17 cellular contexts compared by ENCODE assay signal in the genomic region with DNA sequence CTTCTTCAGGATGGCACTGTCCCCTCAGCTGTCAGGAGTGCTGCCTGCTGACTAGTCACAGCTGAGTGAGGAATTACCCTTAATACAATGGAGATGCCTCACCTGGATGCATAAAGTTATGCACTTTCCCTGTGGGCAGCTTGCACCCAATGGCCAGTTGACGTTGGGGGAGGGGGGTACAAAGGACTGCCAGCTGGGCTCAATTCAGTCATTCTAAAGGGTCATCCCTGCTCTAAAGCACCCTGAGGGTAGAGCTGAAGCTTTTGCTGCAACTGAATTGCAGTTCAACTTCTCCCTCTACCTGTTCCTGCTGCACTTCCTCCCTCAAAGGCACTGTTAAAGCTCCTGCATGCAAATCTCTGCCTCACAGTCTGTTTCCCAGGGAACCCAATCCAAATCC.
DNase-seq lines count a peak whose midpoint lies in the region; ATAC-seq and TF ChIP-seq lines count a peak whose summit lies in the region.
"Had no signal": no experiment of that assay in that cellular context is flagged by ENCODE, and none has a peak within 500 bp of the region (broad histone marks: within the 10 kb centered on the region; RNA-seq: fewer than 3 reads in every experiment).

No MANE protein-coding gene starts in this region.

- H3K36me3 ChIP-seq in GM23338 (ENCODE audit: insufficient read depth) (no peaks in the 10 kb centered on the region), smooth muscle cell (ENCODE audit: low read depth) (no peaks in the 10 kb centered on the region)
- H3K36me3 ChIP-seq: HAP-1 had no signal

- 0 out of 2 replicates have a peak, but pooled peaks cover 4% of the 10 kb centered on the region for H3K9me2 ChIP-seq in GM23338 (ENCODE audit: insufficient read depth)

- H3K9me3 ChIP-seq in smooth muscle cell (replicated peaks; ENCODE audit: low read depth) = no peaks in the 10 kb centered on the region
- H3K9me3 ChIP-seq: HAP-1 had no signal

- CTCF ChIA-PET in MCF 10A (lab: Yijun Ruan, JAX) = no interaction called here

- H3K9ac ChIP-seq in smooth muscle cell (ENCODE audit: low read depth) = no peak overlapping the region
- H3K9ac ChIP-seq: KMS-11 had no signal

- H3K79me2 ChIP-seq in GM23338 (replicated peaks; ENCODE audit: insufficient read depth) = no peaks in the 10 kb centered on the region
- H3K79me2 ChIP-seq in smooth muscle cell (ENCODE audit: low read depth) = no peaks in the 10 kb centered on the region

- H3K27ac Mint-ChIP-seq in GM23338 (no peak overlapping the region), MCF 10A (ENCODE audit: low read depth, unreplicated experiment) (no peak overlapping the region)
- H3K27ac Mint-ChIP-seq: B cell; CD4-positive, alpha-beta T cell had no signal

- no peak overlapping the region for H2AFZ ChIP-seq in GM23338
- H2AFZ ChIP-seq in smooth muscle cell (ENCODE audit: low read depth) = no peak overlapping the region

- H4K20me1 ChIP-seq in GM23338 (replicated peaks; ENCODE audit: insufficient read depth) (no peaks in the 10 kb centered on the region), smooth muscle cell (ENCODE audit: low read depth) (no peaks in the 10 kb centered on the region)

- H3K4me3 Mint-ChIP-seq in GM23338 (no peak overlapping the region), MCF 10A (ENCODE audit: unreplicated experiment) (no peak overlapping the region)
- H3K4me3 Mint-ChIP-seq: B cell; CD4-positive, alpha-beta T cell had no signal

- intact Hi-C loops in MCF 10A (cut with micrococcal nuclease) = no loop called here

- no TSS peak for BruUV-seq in MCF 10A (replicated peaks; lab: Mats Ljungman, UMichigan)

- H3K4me1 Mint-ChIP-seq in GM23338 = peaks cover 36% of the 10 kb centered on the region
- no peaks in the 10 kb centered on the region for H3K4me1 Mint-ChIP-seq in MCF 10A (ENCODE audit: insufficient read depth, unreplicated experiment)
- H3K4me1 Mint-ChIP-seq: IgD-negative memory B cell had no signal

- H3K4me2 ChIP-seq in GM23338 (no peak overlapping the region), smooth muscle cell (no peak overlapping the region)
- H3K4me2 ChIP-seq: KMS-11 had no signal

- WGBS in smooth muscle cell (ENCODE audit: low lambda C conversion rate) = 95% methylated on average over 1 of the region's 1 CpG

- DNase-seq in GM23338 (ENCODE audit: low spot score) = peak; percentile 38
- peak; percentile 48 for DNase-seq in NCI-H69 (lab: John Stamatoyannopoulos, UW)
- DNase-seq in iPS-NIHi11 (ENCODE audit: low spot score) = peak; percentile 26
- no peak for DNase-seq in smooth muscle cell (lab: John Stamatoyannopoulos, UW; ENCODE audit: unreplicated experiment)
- DNase-seq in MCF 10A (ENCODE audit: unreplicated experiment) = no peak
- DNase-seq in dedifferentiated amniotic fluid mesenchymal stem cell (ENCODE audit: extremely low spot score) = no peak
- DNase-seq in NCI-H1694 (lab: John Stamatoyannopoulos, UW) = no peak
- DNase-seq: ACHN; C1 segment of cervical spinal cord; Calu3; CD4-positive, alpha-beta T cell; DMS 273 treated with DMSO at 0.1 percent for 48 hours; DMS79 had no signal

- no peaks in the 10 kb centered on the region for H3K27me3 Mint-ChIP-seq in GM23338 (ENCODE audit: insufficient read depth, low read depth, poor library complexity)
- no peaks in the 10 kb centered on the region for H3K27me3 Mint-ChIP-seq in MCF 10A (ENCODE audit: insufficient read depth, unreplicated experiment)
- H3K27me3 Mint-ChIP-seq: CD4-positive, alpha-beta T cell had no signal

- peak; percentile 90 for ATAC-seq in GM23338

- no peak overlapping the region for H3K27ac ChIP-seq in GM23338 (ENCODE audit: low read depth)
- peak overlapping the region; percentile 93 for H3K27ac ChIP-seq in smooth muscle cell (ENCODE audit: low read depth)
- H3K27ac ChIP-seq: KMS-11 had no signal

- TF ChIP-seq CTCF in GM23338 (conservative IDR thresholded peaks at IDR 0.05; ENCODE audit: low read depth in 2 of 2) (0 out of 4 replicates have a peak, but pooled peaks of 1 of the 2 experiments have one; percentile 13), smooth muscle cell (IDR thresholded peaks at IDR 0.05; ENCODE audit: borderline replicate concordance, insufficient read depth, poor library complexity, severe bottlenecking) (no peak), MCF 10A (IDR thresholded peaks at IDR 0.05; ENCODE audit: unreplicated experiment) (no peak)

- H3K4me1 ChIP-seq in GM23338 (ENCODE audit: insufficient read depth) = peaks cover 27% of the 10 kb centered on the region
- peaks cover 28% of the 10 kb centered on the region for H3K4me1 ChIP-seq in smooth muscle cell (ENCODE audit: low read depth)

- H3K9me3 Mint-ChIP-seq in GM23338 (no peaks in the 10 kb centered on the region), MCF 10A (ENCODE audit: unreplicated experiment) (no peaks in the 10 kb centered on the region)
- H3K9me3 Mint-ChIP-seq: CD4-positive, alpha-beta T cell; IgD-negative memory B cell had no signal

- H3K4me3 ChIP-seq in GM23338 (no peak overlapping the region), smooth muscle cell (no peak overlapping the region)
- H3K4me3 ChIP-seq: HAP-1 had no signal

- POLR2A ChIA-PET in MCF 10A (lab: Yijun Ruan, JAX) = interaction anchor here (1.6 kb wide), 1 partner anchor 19 kb away, joined by 4 read pairs; no protein-coding TSS in a partner anchor

- H3F3A ChIP-seq in GM23338 (replicated peaks; ENCODE audit: low read depth) (no peaks in the 10 kb centered on the region), smooth muscle cell (ENCODE audit: low read depth) (peaks cover 15% of the 10 kb centered on the region)

- H3K36me3 Mint-ChIP-seq in GM23338 (ENCODE audit: low read depth) (no peaks in the 10 kb centered on the region), MCF 10A (ENCODE audit: insufficient read depth, unreplicated experiment) (no peaks in the 10 kb centered on the region)
- H3K36me3 Mint-ChIP-seq: IgD-negative memory B cell had no signal

- no peaks in the 10 kb centered on the region for H3K27me3 ChIP-seq in GM23338 (ENCODE audit: insufficient read depth)
- H3K27me3 ChIP-seq in smooth muscle cell (ENCODE audit: low read depth) = no peaks in the 10 kb centered on the region

TF ChIP-seq in GM23338, 12 proteins besides CTCF, POLR2A, EP300 and RAD21 (continues in another document):
- TF ChIP-seq, protein P1, sequence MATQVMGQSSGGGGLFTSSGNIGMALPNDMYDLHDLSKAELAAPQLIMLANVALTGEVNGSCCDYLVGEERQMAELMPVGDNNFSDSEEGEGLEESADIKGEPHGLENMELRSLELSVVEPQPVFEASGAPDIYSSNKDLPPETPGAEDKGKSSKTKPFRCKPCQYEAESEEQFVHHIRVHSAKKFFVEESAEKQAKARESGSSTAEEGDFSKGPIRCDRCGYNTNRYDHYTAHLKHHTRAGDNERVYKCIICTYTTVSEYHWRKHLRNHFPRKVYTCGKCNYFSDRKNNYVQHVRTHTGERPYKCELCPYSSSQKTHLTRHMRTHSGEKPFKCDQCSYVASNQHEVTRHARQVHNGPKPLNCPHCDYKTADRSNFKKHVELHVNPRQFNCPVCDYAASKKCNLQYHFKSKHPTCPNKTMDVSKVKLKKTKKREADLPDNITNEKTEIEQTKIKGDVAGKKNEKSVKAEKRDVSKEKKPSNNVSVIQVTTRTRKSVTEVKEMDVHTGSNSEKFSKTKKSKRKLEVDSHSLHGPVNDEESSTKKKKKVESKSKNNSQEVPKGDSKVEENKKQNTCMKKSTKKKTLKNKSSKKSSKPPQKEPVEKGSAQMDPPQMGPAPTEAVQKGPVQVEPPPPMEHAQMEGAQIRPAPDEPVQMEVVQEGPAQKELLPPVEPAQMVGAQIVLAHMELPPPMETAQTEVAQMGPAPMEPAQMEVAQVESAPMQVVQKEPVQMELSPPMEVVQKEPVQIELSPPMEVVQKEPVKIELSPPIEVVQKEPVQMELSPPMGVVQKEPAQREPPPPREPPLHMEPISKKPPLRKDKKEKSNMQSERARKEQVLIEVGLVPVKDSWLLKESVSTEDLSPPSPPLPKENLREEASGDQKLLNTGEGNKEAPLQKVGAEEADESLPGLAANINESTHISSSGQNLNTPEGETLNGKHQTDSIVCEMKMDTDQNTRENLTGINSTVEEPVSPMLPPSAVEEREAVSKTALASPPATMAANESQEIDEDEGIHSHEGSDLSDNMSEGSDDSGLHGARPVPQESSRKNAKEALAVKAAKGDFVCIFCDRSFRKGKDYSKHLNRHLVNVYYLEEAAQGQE (IDR thresholded peaks at IDR 0.05; ENCODE audit: unreplicated experiment) = no peak
- TF ChIP-seq EZH2phosphoT487 (IDR thresholded peaks at IDR 0.05; ENCODE audit: unreplicated experiment) (no peak), EZH2 (IDR thresholded peaks at IDR 0.05; ENCODE audit: low read depth, unreplicated experiment) (no peak), ZNF114 (CRISPR knock-in tag; IDR thresholded peaks at IDR 0.05) (0 out of 2 replicates have a peak, but pooled peaks have one; percentile 48), NANOG (IDR thresholded peaks at IDR 0.05; ENCODE audit: borderline replicate concordance) (0 out of 2 replicates have a peak, but pooled peaks have one; percentile 10), ZNF331 (CRISPR knock-in tag; IDR thresholded peaks at IDR 0.05; ENCODE audit: low read depth) (no peak), JUNB (IDR thresholded peaks at IDR 0.05; ENCODE audit: unreplicated experiment) (no peak)
- TF ChIP-seq, protein P2, sequence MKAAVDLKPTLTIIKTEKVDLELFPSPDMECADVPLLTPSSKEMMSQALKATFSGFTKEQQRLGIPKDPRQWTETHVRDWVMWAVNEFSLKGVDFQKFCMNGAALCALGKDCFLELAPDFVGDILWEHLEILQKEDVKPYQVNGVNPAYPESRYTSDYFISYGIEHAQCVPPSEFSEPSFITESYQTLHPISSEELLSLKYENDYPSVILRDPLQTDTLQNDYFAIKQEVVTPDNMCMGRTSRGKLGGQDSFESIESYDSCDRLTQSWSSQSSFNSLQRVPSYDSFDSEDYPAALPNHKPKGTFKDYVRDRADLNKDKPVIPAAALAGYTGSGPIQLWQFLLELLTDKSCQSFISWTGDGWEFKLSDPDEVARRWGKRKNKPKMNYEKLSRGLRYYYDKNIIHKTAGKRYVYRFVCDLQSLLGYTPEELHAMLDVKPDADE (IDR thresholded peaks at IDR 0.05) = no peak

Comparison
In these comparisons a context has a peak if more than half of its experiments do, and no peak if none do; other contexts are left out.
1. DNase-seq: peak in GM23338 (single experiment), NCI-H69 (single experiment) and iPS-NIHi11 (single experiment); none in smooth muscle cell (single experiment), MCF 10A (single experiment), dedifferentiated amniotic fluid mesenchymal stem cell (single experiment) and NCI-H1694 (single experiment).